In genomic region chr9:133474215-133474614, GRCh38 we compare ENCODE assay signal across 1 cellular context.
TF ChIP-seq lines count a peak whose summit lies in the region.

No MANE protein-coding gene starts in this region.

TF ChIP-seq in WTC11, 78 proteins besides CTCF, POLR2A, EP300 and RAD21 (continued from another document):
- TF ChIP-seq PRDM15 (CRISPR knock-in tag; IDR thresholded peaks at IDR 0.05) (no peak), ZNF532 (CRISPR knock-in tag; IDR thresholded peaks at IDR 0.05; ENCODE audit: borderline replicate concordance) (no peak), FOXJ3 (CRISPR knock-in tag; IDR thresholded peaks at IDR 0.05; ENCODE audit: borderline replicate concordance) (no peak), JAZF1 (CRISPR knock-in tag; IDR thresholded peaks at IDR 0.05) (no peak), E2F1 (CRISPR knock-in tag; IDR thresholded peaks at IDR 0.05) (no peak)
